Comparison of ENCODE assay signal across 22 cellular contexts in genomic region chr6:37602360-37602759, GRCh38.
"Had no signal": no experiment of that assay in that cellular context is flagged by ENCODE, and none has a peak within 500 bp of the region (broad histone marks: within the 10 kb centered on the region; RNA-seq: fewer than 3 reads in every experiment).

No MANE protein-coding gene starts in this region.

- DNase-seq: activated B cell treated with CpG ODN at 0.5 μM for 24 hours; activated CD4-positive, alpha-beta T cell treated with anti-CD3 and anti-CD28 coated beads, Interleukin-2, amount 10 ng/mL, durations not matched to agents 24 days and 14 days; activated CD8-positive, alpha-beta memory T cell treated with anti-CD3 and anti-CD28 coated beads, Interleukin-2, amount 50 U/mL, for 4 hours; activated CD8-positive, alpha-beta T cell treated with anti-CD3 and anti-CD28 coated beads, Interleukin-2, amount 10 ng/mL, durations not matched to agents 7 days and 5 days; activated gamma-delta T cell; activated T-cell treated with anti-CD3 and anti-CD28 coated beads, Interleukin-2, amount 50 U/mL, for 48 hours; amygdala; brain microvascular endothelial cell; cortex of kidney; effector CD4-positive, alpha-beta T cell; mammary epithelial cell; naive thymus-derived CD4-positive, alpha-beta T cell; retina; stimulated activated CD4-positive, alpha-beta T cell treated with anti-CD3 and anti-CD28 coated beads, Interleukin-4, amount 100 ng/mL, for 24 hours; stimulated activated naive CD4-positive, alpha-beta T cell treated with Interleukin-2 at 50 U/mL for 16 hours; substantia nigra; T-helper 17 cell; transverse colon had no signal

- H3K27ac ChIP-seq: brain microvascular endothelial cell, esophagus muscularis mucosa, neutrophil, transverse colon had no signal

- H3K9me3 ChIP-seq: esophagus muscularis mucosa, neutrophil, transverse colon had no signal

- H3K27me3 ChIP-seq: transverse colon had no signal

- ATAC-seq: activated CD8-positive, alpha-beta T cell treated with anti-CD3 and anti-CD28 coated beads, Interleukin-2, amount 10 ng/mL, durations not matched to agents 7 days and 5 days; activated naive CD4-positive, alpha-beta T cell treated with anti-CD3 and anti-CD28 coated beads, Interleukin-2, amount 50 U/mL, for 72 hours; left lobe of liver; naive thymus-derived CD4-positive, alpha-beta T cell; T-helper 17 cell had no signal

- H3K36me3 ChIP-seq: brain microvascular endothelial cell, esophagus muscularis mucosa, neutrophil, transverse colon had no signal

- H3K4me3 ChIP-seq: esophagus muscularis mucosa, transverse colon had no signal

- H3K4me1 ChIP-seq: esophagus muscularis mucosa, transverse colon had no signal
